In the genomic region with DNA sequence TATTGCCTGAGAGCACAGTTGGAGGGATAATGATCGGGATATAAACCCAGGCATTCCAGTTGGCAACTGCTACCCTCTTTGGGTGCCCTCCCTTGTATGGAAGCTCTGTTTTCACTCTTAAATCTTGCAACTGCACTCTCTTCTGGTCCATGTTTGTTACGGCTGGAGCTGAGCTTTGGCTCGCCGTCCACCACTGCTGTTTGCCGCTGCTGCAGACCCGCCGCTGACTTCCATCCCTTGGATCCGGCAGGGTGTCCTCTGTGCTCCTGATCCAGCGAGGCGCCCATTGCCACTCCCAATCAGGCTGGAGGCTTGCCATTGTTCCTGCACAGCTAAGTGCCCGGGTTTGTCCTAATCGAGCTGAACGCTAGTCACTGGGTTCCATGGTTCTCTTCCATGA, we compare ENCODE assay signal across 1 cellular context.
TF ChIP-seq lines count a peak whose summit lies in the region.

No MANE protein-coding gene starts in this region.

TF ChIP-seq in K562, 482 proteins besides CTCF, POLR2A, EP300 and RAD21 (continued from another document):
- TF ChIP-seq RERE (CRISPR knock-in tag; IDR thresholded peaks at IDR 0.05; ENCODE audit: borderline replicate concordance) (no peak), KHSRP (IDR thresholded peaks at IDR 0.05) (no peak), ZNF445 (CRISPR knock-in tag; IDR thresholded peaks at IDR 0.05; ENCODE audit: low read depth) (no peak), ZNF121 (CRISPR knock-in tag; conservative IDR thresholded peaks at IDR 0.05) (no peak), MAFK (IDR thresholded peaks at IDR 0.05; ENCODE audit: low read length) (no peak), NFRKB (IDR thresholded peaks at IDR 0.05; ENCODE audit: low read depth) (no peak), ZBTB7A (IDR thresholded peaks at IDR 0.05; ENCODE audit: borderline replicate concordance, control insufficient read depth, low read depth, low read length) (no peak), RFX1 (IDR thresholded peaks at IDR 0.05) (no peak), ZNF23 (CRISPR knock-in tag; IDR thresholded peaks at IDR 0.05) (no peak), FOSL1 (tag; conservative IDR thresholded peaks at IDR 0.05) (no peak)
- TF ChIP-seq, protein P1, sequence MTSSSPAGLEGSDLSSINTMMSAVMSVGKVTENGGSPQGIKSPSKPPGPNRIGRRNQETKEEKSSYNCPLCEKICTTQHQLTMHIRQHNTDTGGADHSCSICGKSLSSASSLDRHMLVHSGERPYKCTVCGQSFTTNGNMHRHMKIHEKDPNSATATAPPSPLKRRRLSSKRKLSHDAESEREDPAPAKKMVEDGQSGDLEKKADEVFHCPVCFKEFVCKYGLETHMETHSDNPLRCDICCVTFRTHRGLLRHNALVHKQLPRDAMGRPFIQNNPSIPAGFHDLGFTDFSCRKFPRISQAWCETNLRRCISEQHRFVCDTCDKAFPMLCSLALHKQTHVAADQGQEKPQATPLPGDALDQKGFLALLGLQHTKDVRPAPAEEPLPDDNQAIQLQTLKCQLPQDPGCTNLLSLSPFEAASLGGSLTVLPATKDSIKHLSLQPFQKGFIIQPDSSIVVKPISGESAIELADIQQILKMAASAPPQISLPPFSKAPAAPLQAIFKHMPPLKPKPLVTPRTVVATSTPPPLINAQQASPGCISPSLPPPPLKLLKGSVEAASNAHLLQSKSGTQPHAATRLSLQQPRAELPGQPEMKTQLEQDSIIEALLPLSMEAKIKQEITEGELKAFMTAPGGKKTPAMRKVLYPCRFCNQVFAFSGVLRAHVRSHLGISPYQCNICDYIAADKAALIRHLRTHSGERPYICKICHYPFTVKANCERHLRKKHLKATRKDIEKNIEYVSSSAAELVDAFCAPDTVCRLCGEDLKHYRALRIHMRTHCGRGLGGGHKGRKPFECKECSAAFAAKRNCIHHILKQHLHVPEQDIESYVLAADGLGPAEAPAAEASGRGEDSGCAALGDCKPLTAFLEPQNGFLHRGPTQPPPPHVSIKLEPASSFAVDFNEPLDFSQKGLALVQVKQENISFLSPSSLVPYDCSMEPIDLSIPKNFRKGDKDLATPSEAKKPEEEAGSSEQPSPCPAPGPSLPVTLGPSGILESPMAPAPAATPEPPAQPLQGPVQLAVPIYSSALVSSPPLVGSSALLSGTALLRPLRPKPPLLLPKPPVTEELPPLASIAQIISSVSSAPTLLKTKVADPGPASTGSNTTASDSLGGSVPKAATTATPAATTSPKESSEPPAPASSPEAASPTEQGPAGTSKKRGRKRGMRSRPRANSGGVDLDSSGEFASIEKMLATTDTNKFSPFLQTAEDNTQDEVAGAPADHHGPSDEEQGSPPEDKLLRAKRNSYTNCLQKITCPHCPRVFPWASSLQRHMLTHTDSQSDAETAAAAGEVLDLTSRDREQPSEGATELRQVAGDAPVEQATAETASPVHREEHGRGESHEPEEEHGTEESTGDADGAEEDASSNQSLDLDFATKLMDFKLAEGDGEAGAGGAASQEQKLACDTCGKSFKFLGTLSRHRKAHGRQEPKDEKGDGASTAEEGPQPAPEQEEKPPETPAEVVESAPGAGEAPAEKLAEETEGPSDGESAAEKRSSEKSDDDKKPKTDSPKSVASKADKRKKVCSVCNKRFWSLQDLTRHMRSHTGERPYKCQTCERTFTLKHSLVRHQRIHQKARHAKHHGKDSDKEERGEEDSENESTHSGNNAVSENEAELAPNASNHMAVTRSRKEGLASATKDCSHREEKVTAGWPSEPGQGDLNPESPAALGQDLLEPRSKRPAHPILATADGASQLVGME (CRISPR knock-in tag; IDR thresholded peaks at IDR 0.05): no peak
- TF ChIP-seq, protein P2, sequence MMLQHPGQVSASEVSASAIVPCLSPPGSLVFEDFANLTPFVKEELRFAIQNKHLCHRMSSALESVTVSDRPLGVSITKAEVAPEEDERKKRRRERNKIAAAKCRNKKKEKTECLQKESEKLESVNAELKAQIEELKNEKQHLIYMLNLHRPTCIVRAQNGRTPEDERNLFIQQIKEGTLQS (IDR thresholded peaks at IDR 0.05): no peak
- TF ChIP-seq, protein P2 (CRISPR knock-in tag; conservative IDR thresholded peaks at IDR 0.05): no peak
TF ChIP-seq in K562: peak in this region for 0.
